ENCODE assay signal across 16 cellular contexts in genomic region chr7:100465299-100465698, GRCh38. TPM values are rescaled to one million over a fixed set of nuclear protein-coding genes. Genes with fewer than 3 reads are reported as not detected.
DNase-seq lines count a peak whose midpoint lies in the region; ATAC-seq and TF ChIP-seq lines count a peak whose summit lies in the region.
"Had no signal": no experiment of that assay in that cellular context is flagged by ENCODE, and none has a peak within 500 bp of the region (broad histone marks: within the 10 kb centered on the region; RNA-seq: fewer than 3 reads in every experiment).

No MANE protein-coding gene starts in this region.

- H3K9me2 ChIP-seq in SK-N-SH (no peaks in the 10 kb centered on the region), hepatocyte (replicated peaks; ENCODE audit: insufficient read depth) (no peaks in the 10 kb centered on the region)

- no peaks in the 10 kb centered on the region for H3K9me3 ChIP-seq in SK-N-SH
- H3K9me3 ChIP-seq in T-helper 17 cell (ENCODE audit: control insufficient read depth, low read length, poor library complexity, severe bottlenecking) = no peaks in the 10 kb centered on the region
- H3K9me3 ChIP-seq in hepatocyte (ENCODE audit: low read depth) = no peaks in the 10 kb centered on the region
- H3K9me3 ChIP-seq in testis = no peaks in the 10 kb centered on the region
- H3K9me3 ChIP-seq in WERI-Rb-1 (ENCODE audit: severe bottlenecking) = no peaks in the 10 kb centered on the region
- H3K9me3 ChIP-seq: colonic mucosa, right lobe of liver had no signal

- peaks cover 12% of the 10 kb centered on the region for H3F3A ChIP-seq in SK-N-SH (replicated peaks; ENCODE audit: insufficient read depth)

- H3K27me3 Mint-ChIP-seq in T-helper 17 cell = no peaks in the 10 kb centered on the region
- H3K27me3 Mint-ChIP-seq: CD4-positive, CD25-positive, alpha-beta regulatory T cell had no signal

- H3K79me2 ChIP-seq in SK-N-SH (ENCODE audit: insufficient read depth) (no peaks in the 10 kb centered on the region), hepatocyte (no peaks in the 10 kb centered on the region)

- intact Hi-C loops in testis (cut with DNase I; ENCODE audit: low total_unique reads) = loop anchor here (5.0 kb wide), 1 partner anchor 227 kb away; the partner anchor contains the start of gene GIGYF1

- H3K4me2 ChIP-seq in SK-N-SH (no peak overlapping the region; the same call in 1 of the 2 replicates), hepatocyte (peak overlapping the region; percentile 52)

- DNase-seq in SK-N-SH = no peak
- DNase-seq in T-helper 17 cell = no peak
- no peak for DNase-seq in hepatocyte (ENCODE audit: low spot score)
- DNase-seq in testis = peak; percentile 60
- no peak for DNase-seq in WERI-Rb-1
- DNase-seq in COLO668 (lab: John Stamatoyannopoulos, UW; ENCODE audit: unreplicated experiment) = no peak
- DNase-seq: activated CD4-positive, alpha-beta T cell treated with anti-CD3 and anti-CD28 coated beads, Interleukin-2, amount 50 U/mL, for 4 hours; activated T-cell treated with anti-CD3 and anti-CD28 coated beads, Interleukin-2, amount 50 U/mL, for 72 hours; CD4-positive, CD25-positive, alpha-beta regulatory T cell; stimulated activated CD4-positive, alpha-beta T cell treated with anti-CD3 and anti-CD28 coated beads, Interleukin-1b, Interleukin-23, amount 100 ng/mL, for 48 hours had no signal

- H3K9ac ChIP-seq in SK-N-SH = no peak overlapping the region

- ATAC-seq in SK-N-SH treated with all-trans-retinoic acid at 6 μM for 48 hours = peak; percentile 3
- ATAC-seq in T-helper 17 cell = no peak
- ATAC-seq in GM21717 (IDR thresholded peaks at IDR 0.05; ENCODE audit: unreplicated experiment) = no peak
- ATAC-seq: activated T-cell treated with anti-CD3 and anti-CD28 coated beads, Interleukin-2, amount 50 U/mL, for 72 hours had no signal

- CTCF ChIA-PET in SK-N-SH (lab: Yijun Ruan, JAX) = interaction anchor here (0.6 to 11.9 kb wide), 35 partner anchors 10 to 366 kb away, joined by 3 to 398 read pairs (median 5); partner anchors contain the start of genes NYAP1, PCOLCE and TSC22D4

- H3K36me3 ChIP-seq in SK-N-SH (replicated peaks in 1 of 2; ENCODE audit: control insufficient read depth in 1 of 2, insufficient read depth in 2 of 2, low read length in 1 of 2) = no peaks in the 10 kb centered on the region
- H3K36me3 ChIP-seq in hepatocyte (replicated peaks; ENCODE audit: insufficient read depth, low read depth) = no peaks in the 10 kb centered on the region
- H3K36me3 ChIP-seq in testis (ENCODE audit: low read depth, missing control alignments) = no peaks in the 10 kb centered on the region
- H3K36me3 ChIP-seq in WERI-Rb-1 = no peaks in the 10 kb centered on the region

- no peak for TF ChIP-seq POLR2A in testis (IDR thresholded peaks at IDR 0.05)

- TF ChIP-seq EP300 in SK-N-SH (IDR thresholded peaks at IDR 0.05; ENCODE audit: borderline replicate concordance in 1 of 2, low read depth in 1 of 2, low read length in 1 of 2) = no peak

- H3K4me1 ChIP-seq in SK-N-SH (ENCODE audit: control insufficient read depth in 1 of 2, insufficient read depth in 2 of 2, low read depth in 1 of 2, low read length in 1 of 2) = peaks cover 3 to 15% of the 10 kb centered on the region in 2 experiments; a peak in 3 of 4 replicates
- H3K4me1 ChIP-seq in hepatocyte (ENCODE audit: insufficient read depth) = peaks cover 14% of the 10 kb centered on the region
- H3K4me1 ChIP-seq in testis = peaks cover 24% of the 10 kb centered on the region

- H3K27me3 ChIP-seq in SK-N-SH (ENCODE audit: insufficient read depth) (no peaks in the 10 kb centered on the region), hepatocyte (no peaks in the 10 kb centered on the region), testis (no peaks in the 10 kb centered on the region), WERI-Rb-1 (ENCODE audit: insufficient read depth, low read depth, severe bottlenecking) (no peaks in the 10 kb centered on the region)
- H3K27me3 ChIP-seq: colonic mucosa, right lobe of liver had no signal

- H3K4me3 Mint-ChIP-seq in T-helper 17 cell = no peak overlapping the region
- H3K4me3 Mint-ChIP-seq: activated T-cell treated with anti-CD3 and anti-CD28 coated beads, Interleukin-2, amount 50 U/mL, for 72 hours; CD4-positive, CD25-positive, alpha-beta regulatory T cell had no signal

- POLR2A ChIA-PET in SK-N-SH (lab: Yijun Ruan, JAX) = interaction anchor here (0.7 to 1.3 kb wide), 4 partner anchors 14 to 83 kb away, joined by 3 to 4 read pairs (median 4); partner anchors contain the start of gene TSC22D4

- TF ChIP-seq CTCF in SK-N-SH (IDR thresholded peaks at IDR 0.05) = no peak
- no peak for TF ChIP-seq CTCF in hepatocyte (IDR thresholded peaks at IDR 0.05; ENCODE audit: poor library complexity)
- no peak for TF ChIP-seq CTCF in testis (IDR thresholded peaks at IDR 0.05)
- no peak for TF ChIP-seq CTCF in WERI-Rb-1 (IDR thresholded peaks at IDR 0.05; ENCODE audit: low read depth, low read length)

- 71% methylated on average over 8 of the region's 8 CpGs for WGBS in SK-N-SH (ENCODE audit: low lambda C conversion rate)
- 81% methylated on average over 8 of the region's 8 CpGs for WGBS in hepatocyte (ENCODE audit: low lambda C conversion rate, missing lambda C conversion rate)
- 60 to 82% methylated on average over 8 of the region's 8 CpGs for WGBS in testis, 2 donors

- peak overlapping the region; percentile 84 for H3K27ac Mint-ChIP-seq in T-helper 17 cell
- H3K27ac Mint-ChIP-seq: activated T-cell treated with anti-CD3 and anti-CD28 coated beads, Interleukin-2, amount 50 U/mL, for 72 hours had no signal

- H3K27ac ChIP-seq in SK-N-SH (ENCODE audit: low read depth in 2 of 2, low read length in 1 of 2) (no peak overlapping the region), hepatocyte (no peak overlapping the region), testis (peak overlapping the region; percentile 50 to 63), WERI-Rb-1 (no peak overlapping the region)
- H3K27ac ChIP-seq: colonic mucosa, right lobe of liver, SK-N-MC had no signal

- no peak for TF ChIP-seq RAD21 in SK-N-SH (IDR thresholded peaks at IDR 0.05; ENCODE audit: low read length)

- no peaks in the 10 kb centered on the region for H4K20me1 ChIP-seq in SK-N-SH (ENCODE audit: insufficient read depth)
- peaks cover 7% of the 10 kb centered on the region for H4K20me1 ChIP-seq in hepatocyte (ENCODE audit: insufficient read depth, poor library complexity, severe bottlenecking)

- peaks cover 4% of the 10 kb centered on the region for H3K4me1 Mint-ChIP-seq in T-helper 17 cell

- H2AFZ ChIP-seq in SK-N-SH (ENCODE audit: low read depth) (no peak overlapping the region), hepatocyte (no peak overlapping the region)

- H3K4me3 ChIP-seq in SK-N-SH (ENCODE audit: low read depth in 2 of 2, low read length in 1 of 2) (no peak overlapping the region), hepatocyte (no peak overlapping the region), testis (no peak overlapping the region), WERI-Rb-1 (ENCODE audit: low read depth, low read length) (no peak overlapping the region)
- H3K4me3 ChIP-seq: colonic mucosa, right lobe of liver, SK-N-MC had no signal

- H3K36me3 Mint-ChIP-seq in T-helper 17 cell (ENCODE audit: low read depth) = no peaks in the 10 kb centered on the region

TF ChIP-seq in SK-N-SH, 30 proteins besides CTCF, POLR2A, EP300 and RAD21 (continues in another document):
- TF ChIP-seq EZH2phosphoT487 (IDR thresholded peaks at IDR 0.05; ENCODE audit: borderline replicate concordance, low read depth) (no peak), FOXJ3 (CRISPR knock-in tag; IDR thresholded peaks at IDR 0.05) (no peak), ELF1 (IDR thresholded peaks at IDR 0.05) (no peak)

RNA-seq across cellular contexts. Expression of gene SPACDR, which starts 1.2 kb away (rescaled TPM):
- polyA plus RNA-seq in SK-N-SH (2012; rRNA removed) (0.93 and 1.5 TPM in 2 replicates), hepatocyte (0.46 TPM in 1 of 2 replicates, not detected in the other), testis (ENCODE audit: insufficient read depth, low read depth, low replicate concordance) (84.9 TPM)
- polyA plus RNA-seq in SK-N-SH (2012; cell fraction: cytosol; rRNA removed) = 0.44 and 0.47 TPM in 2 replicates
- 7.2 and 8.4 TPM in 2 replicates for polyA plus RNA-seq in SK-N-SH (2012; cell fraction: nucleus; rRNA removed)
- total RNA-seq in T-helper 17 cell (1 to 10 TPM; 1.4 to 1.7 TPM), hepatocyte (0.13 and 0.72 TPM in 2 replicates), testis (10 to 100 TPM; 34.0 to 45.8 TPM)
- total RNA-seq: glomerular endothelial cell, right lobe of liver had no signal

RNA-seq across cellular contexts. Expression of gene TSC22D4, which starts 13.7 kb away (rescaled TPM):
- polyA plus RNA-seq in SK-N-SH (2012; rRNA removed) (20.3 and 32.7 TPM in 2 replicates), hepatocyte (89.6 and 90.7 TPM in 2 replicates), testis (ENCODE audit: insufficient read depth, low read depth, low replicate concordance) (57.4 TPM)
- 13.4 and 24.0 TPM in 2 replicates for polyA plus RNA-seq in SK-N-SH (2012; cell fraction: cytosol; rRNA removed)
- polyA plus RNA-seq in SK-N-SH (2012; cell fraction: nucleus; rRNA removed) = 45.7 and 64.8 TPM in 2 replicates
- total RNA-seq in T-helper 17 cell (100 to 1,000 TPM in 1 of 2 donors, 10 to 100 TPM in 1; 94.7 to 104 TPM), hepatocyte (25.4 and 26.2 TPM in 2 replicates), testis (100 to 1,000 TPM; 135 to 165 TPM)

RNA-seq across cellular contexts. Expression of gene NYAP1, which starts 18.4 kb away (rescaled TPM):
- polyA plus RNA-seq in SK-N-SH (2012; rRNA removed) (3.9 and 6.0 TPM in 2 replicates), hepatocyte (0.68 TPM in 1 of 2 replicates, not detected in the other), testis (ENCODE audit: insufficient read depth, low read depth, low replicate concordance) (15.7 TPM)
- 3.0 and 4.2 TPM in 2 replicates for polyA plus RNA-seq in SK-N-SH (2012; cell fraction: cytosol; rRNA removed)
- 7.3 and 13.1 TPM in 2 replicates for polyA plus RNA-seq in SK-N-SH (2012; cell fraction: nucleus; rRNA removed)
- total RNA-seq in T-helper 17 cell (1 to 10 TPM; 1.3 TPM), hepatocyte (1.6 and 2.4 TPM in 2 replicates), testis (10 to 100 TPM; 24.7 to 27.3 TPM)
- polyA plus RNA-seq: CD4-positive, CD25-positive, alpha-beta regulatory T cell had no signal

RNA-seq across cellular contexts. Expression of gene PPP1R35, which starts 29.0 kb away (rescaled TPM):
- 66.9 and 75.9 TPM in 2 replicates for polyA plus RNA-seq in SK-N-SH (2012; rRNA removed)
- 26.7 and 37.5 TPM in 2 replicates for polyA plus RNA-seq in SK-N-SH (2012; cell fraction: cytosol; rRNA removed)
- polyA plus RNA-seq in SK-N-SH (2012; cell fraction: nucleus; rRNA removed) = 280 and 468 TPM in 2 replicates
- total RNA-seq in T-helper 17 cell = 10 to 100 TPM; 45.2 to 48.1 TPM
- 10.0 and 12.8 TPM in 2 replicates for total RNA-seq in hepatocyte
- polyA plus RNA-seq in hepatocyte = 39.6 and 50.3 TPM in 2 replicates
- total RNA-seq in testis = 100 to 1,000 TPM in 1 of 2 donors, 10 to 100 TPM in 1; 97.6 to 128 TPM
- 76.4 TPM for polyA plus RNA-seq in testis (ENCODE audit: insufficient read depth, low read depth, low replicate concordance)

RNA-seq across cellular contexts. Expression of gene MEPCE, which starts 35.7 kb away (rescaled TPM):
- polyA plus RNA-seq in SK-N-SH (2012; rRNA removed) (16.7 and 20.2 TPM in 2 replicates), hepatocyte (15.8 and 17.2 TPM in 2 replicates), testis (ENCODE audit: insufficient read depth, low read depth, low replicate concordance) (182 TPM)
- 13.7 and 17.2 TPM in 2 replicates for polyA plus RNA-seq in SK-N-SH (2012; cell fraction: cytosol; rRNA removed)
- 45.2 and 52.4 TPM in 2 replicates for polyA plus RNA-seq in SK-N-SH (2012; cell fraction: nucleus; rRNA removed)
- total RNA-seq in T-helper 17 cell (10 to 100 TPM; 66.1 to 66.8 TPM), hepatocyte (20.9 and 23.1 TPM in 2 replicates), testis (10 to 100 TPM; 74.6 to 89.3 TPM)

Comparison
In these comparisons a context has a peak if more than half of its experiments do, and no peak if none do; other contexts are left out.
1. H3K27ac ChIP-seq: peak in testis (2 of 2); none in SK-N-SH (0 of 2), hepatocyte (single experiment) and WERI-Rb-1 (single experiment).
2. RNA of gene SPACDR, which starts 1.2 kb away (total RNA-seq): 34.0 to 45.8 TPM in testis; 1.4 to 1.7 TPM in T-helper 17 cell and 0.13 to 0.72 TPM in hepatocyte; every median in the first group is over 10 times any median in the second.